ENCODE assay signal across 29 cellular contexts in the genomic region with DNA sequence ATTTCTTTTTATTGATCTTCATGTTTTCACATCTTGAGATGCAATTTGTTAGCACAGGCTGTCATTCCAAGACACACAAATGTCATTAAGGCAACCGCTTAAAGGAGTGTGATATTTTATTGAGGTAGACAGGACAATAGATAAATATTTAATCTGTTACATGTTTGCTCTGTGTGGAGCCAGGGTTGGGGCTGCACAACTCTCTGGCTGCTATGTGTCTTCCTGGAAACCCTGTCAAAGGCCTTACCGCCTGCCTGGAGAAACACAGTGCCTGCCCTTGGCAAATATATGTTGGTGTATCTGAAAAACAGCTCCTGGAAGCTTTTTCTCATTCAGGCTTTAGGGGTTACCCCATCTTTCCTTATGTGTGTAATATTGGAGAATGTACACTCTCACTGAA.
"Had no signal": no experiment of that assay in that cellular context is flagged by ENCODE, and none has a peak within 500 bp of the region (broad histone marks: within the 10 kb centered on the region; RNA-seq: fewer than 3 reads in every experiment).

No MANE protein-coding gene starts in this region.

- H3K27me3 ChIP-seq: esophagus muscularis mucosa, foreskin keratinocyte, heart left ventricle, neural progenitor cell, uterus had no signal

- H3K27me3 Mint-ChIP-seq: type B pancreatic cell had no signal

- H3K9me3 Mint-ChIP-seq: activated CD4-positive, alpha-beta memory T cell treated with anti-CD3 and anti-CD28 coated beads, Interleukin-2, amount 10 ng/mL, durations not matched to agents 7 days and 5 days; activated CD4-positive, alpha-beta T cell treated with anti-CD3 and anti-CD28 coated beads, Interleukin-2, amount 10 ng/mL, durations not matched to agents 7 days and 5 days; activated naive CD4-positive, alpha-beta T cell treated with anti-CD3 and anti-CD28 coated beads, Interleukin-2, amount 50 U/mL, for 72 hours; activated T-cell treated with anti-CD3 and anti-CD28 coated beads, Interleukin-2, amount 50 U/mL, for 4 hours; central memory CD8-positive, alpha-beta T cell; dendritic cell treated with granulocyte-macrophage colony-stimulating factor and Interleukin-4, amounts not matched to agents 40 ng/mL and 50 ng/mL, for 4 days; neural progenitor cell; stimulated activated effector memory CD8-positive, alpha-beta T cell treated with anti-CD3 and anti-CD28 coated beads, Interleukin-12 subunit alpha, Interleukin-12 subunit beta, amount 100 ng/mL, for 72 hours; stimulated activated naive CD8-positive, alpha-beta T cell treated with anti-CD3 and anti-CD28 coated beads, Interleukin-15, Interleukin-2, amounts not matched to agents 100 ng/mL and 50 ng/mL, for 24 hours; T-helper 1 cell treated with Interleukin-12 subunit alpha and Interleukin-12 subunit beta and Interleukin-4 antibody, amounts not matched to agents 30 μg/mL and 1 μg/mL, for 36 hours; type B pancreatic cell had no signal

- H3K27ac Mint-ChIP-seq: activated CD4-positive, alpha-beta memory T cell treated with anti-CD3 and anti-CD28 coated beads, Interleukin-2, amount 10 ng/mL, durations not matched to agents 7 days and 5 days; activated CD4-positive, alpha-beta T cell treated with anti-CD3 and anti-CD28 coated beads, Interleukin-2, amount 10 ng/mL, durations not matched to agents 7 days and 5 days; activated naive CD4-positive, alpha-beta T cell treated with anti-CD3 and anti-CD28 coated beads, Interleukin-2, amount 50 U/mL, for 72 hours; dendritic cell treated with granulocyte-macrophage colony-stimulating factor and Interleukin-4, amounts not matched to agents 40 ng/mL and 50 ng/mL, for 4 days; naive thymus-derived CD4-positive, alpha-beta T cell; neural progenitor cell; stimulated activated effector memory CD8-positive, alpha-beta T cell treated with anti-CD3 and anti-CD28 coated beads, Interleukin-12 subunit alpha, Interleukin-12 subunit beta, amount 100 ng/mL, for 72 hours; stimulated activated naive CD8-positive, alpha-beta T cell treated with anti-CD3 and anti-CD28 coated beads, Interleukin-15, Interleukin-2, amounts not matched to agents 100 ng/mL and 50 ng/mL, for 24 hours; T-helper 1 cell treated with Interleukin-12 subunit alpha and Interleukin-12 subunit beta and Interleukin-4 antibody, amounts not matched to agents 30 μg/mL and 1 μg/mL, for 36 hours; type B pancreatic cell; WTC11 had no signal

- H3K9ac ChIP-seq: neural progenitor cell, parathyroid adenoma had no signal

- H3K4me3 Mint-ChIP-seq: activated CD4-positive, alpha-beta memory T cell treated with anti-CD3 and anti-CD28 coated beads, Interleukin-2, amount 10 ng/mL, durations not matched to agents 7 days and 5 days; activated CD4-positive, alpha-beta T cell treated with anti-CD3 and anti-CD28 coated beads, Interleukin-2, amount 10 ng/mL, durations not matched to agents 7 days and 5 days; activated T-cell treated with anti-CD3 and anti-CD28 coated beads, Interleukin-2, amount 50 U/mL, for 4 hours; central memory CD8-positive, alpha-beta T cell; dendritic cell treated with granulocyte-macrophage colony-stimulating factor and Interleukin-4, amounts not matched to agents 40 ng/mL and 50 ng/mL, for 4 days; naive thymus-derived CD4-positive, alpha-beta T cell; neural progenitor cell; stimulated activated effector memory CD8-positive, alpha-beta T cell treated with anti-CD3 and anti-CD28 coated beads, Interleukin-12 subunit alpha, Interleukin-12 subunit beta, amount 100 ng/mL, for 72 hours; stimulated activated naive CD8-positive, alpha-beta T cell treated with anti-CD3 and anti-CD28 coated beads, Interleukin-15, Interleukin-2, amounts not matched to agents 100 ng/mL and 50 ng/mL, for 24 hours; T-helper 1 cell treated with Interleukin-12 subunit alpha and Interleukin-12 subunit beta and Interleukin-4 antibody, amounts not matched to agents 30 μg/mL and 1 μg/mL, for 36 hours; type B pancreatic cell; WTC11 had no signal

- H3K27ac ChIP-seq: esophagus muscularis mucosa, foreskin keratinocyte, heart left ventricle, neural progenitor cell, parathyroid adenoma, skin epidermis, uterus had no signal

- H3K4me1 ChIP-seq: neural progenitor cell, parathyroid adenoma, uterus had no signal

- H3K36me3 Mint-ChIP-seq: activated naive CD4-positive, alpha-beta T cell treated with anti-CD3 and anti-CD28 coated beads, Interleukin-2, amount 50 U/mL, for 72 hours; naive thymus-derived CD4-positive, alpha-beta T cell; neural progenitor cell; stimulated activated effector memory CD8-positive, alpha-beta T cell treated with anti-CD3 and anti-CD28 coated beads, Interleukin-12 subunit alpha, Interleukin-12 subunit beta, amount 100 ng/mL, for 72 hours; WTC11 had no signal

- H3K9me3 ChIP-seq: esophagus muscularis mucosa, heart left ventricle, uterus had no signal

- DNase-seq: activated CD4-positive, alpha-beta memory T cell treated with anti-CD3 and anti-CD28 coated beads, Interleukin-2, amount 10 ng/mL, durations not matched to agents 7 days and 5 days; activated CD4-positive, alpha-beta T cell treated with anti-CD3 and anti-CD28 coated beads for 1 hour; activated CD4-positive, alpha-beta T cell treated with anti-CD3 and anti-CD28 coated beads, Interleukin-2, amount 10 ng/mL, durations not matched to agents 7 days and 5 days; activated naive CD4-positive, alpha-beta T cell; activated T-cell treated with anti-CD3 and anti-CD28 coated beads, Interleukin-2, amount 50 U/mL, for 4 hours; foreskin keratinocyte; heart left ventricle; hypothalamus; left ventricle myocardium superior; mammary epithelial cell; naive thymus-derived CD4-positive, alpha-beta T cell; occipital lobe; right cardiac atrium; stimulated activated CD4-positive, alpha-beta T cell treated with anti-CD3 and anti-CD28 coated beads, Interleukin-4, amount 100 ng/mL, for 24 hours; substantia nigra; T1000 had no signal

- H3K4me1 Mint-ChIP-seq: activated CD4-positive, alpha-beta memory T cell treated with anti-CD3 and anti-CD28 coated beads, Interleukin-2, amount 10 ng/mL, durations not matched to agents 7 days and 5 days; activated CD4-positive, alpha-beta T cell treated with anti-CD3 and anti-CD28 coated beads, Interleukin-2, amount 10 ng/mL, durations not matched to agents 7 days and 5 days; central memory CD8-positive, alpha-beta T cell; naive thymus-derived CD4-positive, alpha-beta T cell; neural progenitor cell; stimulated activated effector memory CD8-positive, alpha-beta T cell treated with anti-CD3 and anti-CD28 coated beads, Interleukin-12 subunit alpha, Interleukin-12 subunit beta, amount 100 ng/mL, for 72 hours; WTC11 had no signal

- H3K4me3 ChIP-seq: esophagus muscularis mucosa, heart left ventricle, neural progenitor cell, skin epidermis, uterus had no signal

- H2AFZ ChIP-seq: neural progenitor cell, parathyroid adenoma had no signal

- ATAC-seq: activated naive CD4-positive, alpha-beta T cell treated with anti-CD3 and anti-CD28 coated beads, Interleukin-2, amount 50 U/mL, for 72 hours; activated T-cell treated with anti-CD3 and anti-CD28 coated beads, Interleukin-2, amount 50 U/mL, for 4 hours; foreskin keratinocyte; heart left ventricle; left ventricle myocardium superior; naive thymus-derived CD4-positive, alpha-beta T cell; right cardiac atrium; stimulated activated effector memory CD8-positive, alpha-beta T cell treated with anti-CD3 and anti-CD28 coated beads, Interleukin-12 subunit alpha, Interleukin-12 subunit beta, amount 100 ng/mL, for 72 hours; WTC11 had no signal

- H3K4me2 ChIP-seq: neural progenitor cell had no signal

- H3K36me3 ChIP-seq: neural progenitor cell, uterus had no signal
